In the genomic region with DNA sequence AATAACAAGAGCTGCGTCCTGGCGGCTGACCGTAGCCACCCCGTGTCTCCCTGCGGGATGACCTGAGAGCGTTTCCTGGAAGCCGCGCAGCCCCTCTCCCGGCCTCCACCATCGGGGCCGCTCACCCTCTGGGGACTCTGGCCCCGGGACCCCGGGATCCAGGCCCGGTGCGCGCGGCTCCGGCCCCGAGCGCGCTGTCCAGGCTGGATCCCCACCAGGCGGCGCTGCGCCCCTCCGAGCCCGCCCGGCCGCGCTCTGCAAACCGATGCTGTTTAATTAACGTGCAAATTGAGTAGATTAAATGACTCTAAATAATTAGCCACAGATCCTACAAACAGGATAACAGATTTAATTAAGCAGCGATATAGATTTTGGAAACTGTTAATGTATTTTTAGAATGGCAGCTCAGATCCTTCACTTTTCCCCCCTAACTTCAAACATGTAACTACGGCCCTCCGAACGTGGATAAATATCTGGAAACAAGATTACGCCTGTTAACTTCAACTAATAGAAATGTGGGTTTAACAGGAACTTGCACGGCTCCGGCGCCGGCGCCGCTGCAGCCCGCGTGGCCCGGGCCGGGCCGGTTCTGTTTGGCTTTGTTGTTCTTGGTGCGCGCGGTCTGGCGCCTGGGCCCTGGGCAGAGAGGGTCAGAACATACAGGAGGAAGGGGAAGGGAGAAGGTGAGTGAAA, we compare ENCODE assay signal across 1 cellular context.
TF ChIP-seq lines count a peak whose summit lies in the region.

No MANE protein-coding gene starts in this region.

TF ChIP-seq in GM23338, 12 proteins besides CTCF, POLR2A, EP300 and RAD21 (continued from another document):
- TF ChIP-seq, protein P1, sequence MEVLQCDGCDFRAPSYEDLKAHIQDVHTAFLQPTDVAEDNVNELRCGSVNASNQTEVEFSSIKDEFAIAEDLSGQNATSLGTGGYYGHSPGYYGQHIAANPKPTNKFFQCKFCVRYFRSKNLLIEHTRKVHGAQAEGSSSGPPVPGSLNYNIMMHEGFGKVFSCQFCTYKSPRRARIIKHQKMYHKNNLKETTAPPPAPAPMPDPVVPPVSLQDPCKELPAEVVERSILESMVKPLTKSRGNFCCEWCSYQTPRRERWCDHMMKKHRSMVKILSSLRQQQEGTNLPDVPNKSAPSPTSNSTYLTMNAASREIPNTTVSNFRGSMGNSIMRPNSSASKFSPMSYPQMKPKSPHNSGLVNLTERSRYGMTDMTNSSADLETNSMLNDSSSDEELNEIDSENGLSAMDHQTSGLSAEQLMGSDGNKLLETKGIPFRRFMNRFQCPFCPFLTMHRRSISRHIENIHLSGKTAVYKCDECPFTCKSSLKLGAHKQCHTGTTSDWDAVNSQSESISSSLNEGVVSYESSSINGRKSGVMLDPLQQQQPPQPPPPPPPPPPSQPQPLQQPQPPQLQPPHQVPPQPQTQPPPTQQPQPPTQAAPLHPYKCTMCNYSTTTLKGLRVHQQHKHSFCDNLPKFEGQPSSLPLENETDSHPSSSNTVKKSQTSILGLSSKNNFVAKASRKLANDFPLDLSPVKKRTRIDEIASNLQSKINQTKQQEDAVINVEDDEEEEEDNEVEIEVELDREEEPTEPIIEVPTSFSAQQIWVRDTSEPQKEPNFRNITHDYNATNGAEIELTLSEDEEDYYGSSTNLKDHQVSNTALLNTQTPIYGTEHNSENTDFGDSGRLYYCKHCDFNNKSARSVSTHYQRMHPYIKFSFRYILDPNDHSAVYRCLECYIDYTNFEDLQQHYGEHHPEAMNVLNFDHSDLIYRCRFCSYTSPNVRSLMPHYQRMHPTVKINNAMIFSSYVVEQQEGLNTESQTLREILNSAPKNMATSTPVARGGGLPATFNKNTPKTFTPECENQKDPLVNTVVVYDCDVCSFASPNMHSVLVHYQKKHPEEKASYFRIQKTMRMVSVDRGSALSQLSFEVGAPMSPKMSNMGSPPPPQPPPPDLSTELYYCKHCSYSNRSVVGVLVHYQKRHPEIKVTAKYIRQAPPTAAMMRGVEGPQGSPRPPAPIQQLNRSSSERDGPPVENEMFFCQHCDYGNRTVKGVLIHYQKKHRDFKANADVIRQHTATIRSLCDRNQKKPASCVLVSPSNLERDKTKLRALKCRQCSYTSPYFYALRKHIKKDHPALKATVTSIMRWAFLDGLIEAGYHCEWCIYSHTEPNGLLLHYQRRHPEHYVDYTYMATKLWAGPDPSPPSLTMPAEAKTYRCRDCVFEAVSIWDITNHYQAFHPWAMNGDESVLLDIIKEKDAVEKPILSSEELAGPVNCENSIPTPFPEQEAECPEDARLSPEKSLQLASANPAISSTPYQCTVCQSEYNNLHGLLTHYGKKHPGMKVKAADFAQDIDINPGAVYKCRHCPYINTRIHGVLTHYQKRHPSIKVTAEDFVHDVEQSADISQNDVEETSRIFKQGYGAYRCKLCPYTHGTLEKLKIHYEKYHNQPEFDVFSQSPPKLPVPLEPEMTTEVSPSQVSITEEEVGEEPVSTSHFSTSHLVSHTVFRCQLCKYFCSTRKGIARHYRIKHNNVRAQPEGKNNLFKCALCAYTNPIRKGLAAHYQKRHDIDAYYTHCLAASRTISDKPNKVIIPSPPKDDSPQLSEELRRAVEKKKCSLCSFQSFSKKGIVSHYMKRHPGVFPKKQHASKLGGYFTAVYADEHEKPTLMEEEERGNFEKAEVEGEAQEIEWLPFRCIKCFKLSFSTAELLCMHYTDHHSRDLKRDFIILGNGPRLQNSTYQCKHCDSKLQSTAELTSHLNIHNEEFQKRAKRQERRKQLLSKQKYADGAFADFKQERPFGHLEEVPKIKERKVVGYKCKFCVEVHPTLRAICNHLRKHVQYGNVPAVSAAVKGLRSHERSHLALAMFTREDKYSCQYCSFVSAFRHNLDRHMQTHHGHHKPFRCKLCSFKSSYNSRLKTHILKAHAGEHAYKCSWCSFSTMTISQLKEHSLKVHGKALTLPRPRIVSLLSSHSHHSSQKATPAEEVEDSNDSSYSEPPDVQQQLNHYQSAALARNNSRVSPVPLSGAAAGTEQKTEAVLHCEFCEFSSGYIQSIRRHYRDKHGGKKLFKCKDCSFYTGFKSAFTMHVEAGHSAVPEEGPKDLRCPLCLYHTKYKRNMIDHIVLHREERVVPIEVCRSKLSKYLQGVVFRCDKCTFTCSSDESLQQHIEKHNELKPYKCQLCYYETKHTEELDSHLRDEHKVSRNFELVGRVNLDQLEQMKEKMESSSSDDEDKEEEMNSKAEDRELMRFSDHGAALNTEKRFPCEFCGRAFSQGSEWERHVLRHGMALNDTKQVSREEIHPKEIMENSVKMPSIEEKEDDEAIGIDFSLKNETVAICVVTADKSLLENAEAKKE (CRISPR knock-in tag; IDR thresholded peaks at IDR 0.05), result no peak
- no peak for TF ChIP-seq JUNB (IDR thresholded peaks at IDR 0.05; ENCODE audit: unreplicated experiment)
- TF ChIP-seq ZNF331 (CRISPR knock-in tag; IDR thresholded peaks at IDR 0.05; ENCODE audit: low read depth), result no peak
